1 cellular context compared by ENCODE assay signal in the genomic region with DNA sequence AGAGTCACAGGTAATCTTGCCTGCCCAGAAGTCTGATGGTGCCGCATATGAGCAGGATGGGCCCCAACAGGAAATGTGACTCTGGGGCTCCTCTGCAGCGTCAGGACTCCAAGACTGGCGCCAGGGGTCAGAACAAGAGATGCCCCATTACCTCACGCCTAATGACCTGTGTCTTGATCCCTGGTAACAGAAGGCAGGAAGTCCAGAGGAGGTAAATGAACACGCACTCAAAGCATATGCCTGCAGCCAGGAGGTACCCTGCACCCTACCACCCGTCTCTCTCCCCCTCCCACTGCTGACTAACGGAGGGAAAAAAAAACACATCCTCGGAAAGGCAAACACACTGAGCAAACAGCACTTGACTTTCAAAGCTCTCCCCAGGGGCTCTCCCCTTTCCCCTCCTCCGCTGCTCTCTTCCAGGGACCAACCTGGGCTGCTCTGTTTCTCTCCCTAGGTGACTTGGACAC.
TF ChIP-seq lines count a peak whose summit lies in the region.

No MANE protein-coding gene starts in this region.

TF ChIP-seq in GM23338, 12 proteins besides CTCF, POLR2A, EP300 and RAD21 (continued from another document):
- TF ChIP-seq, protein P1, sequence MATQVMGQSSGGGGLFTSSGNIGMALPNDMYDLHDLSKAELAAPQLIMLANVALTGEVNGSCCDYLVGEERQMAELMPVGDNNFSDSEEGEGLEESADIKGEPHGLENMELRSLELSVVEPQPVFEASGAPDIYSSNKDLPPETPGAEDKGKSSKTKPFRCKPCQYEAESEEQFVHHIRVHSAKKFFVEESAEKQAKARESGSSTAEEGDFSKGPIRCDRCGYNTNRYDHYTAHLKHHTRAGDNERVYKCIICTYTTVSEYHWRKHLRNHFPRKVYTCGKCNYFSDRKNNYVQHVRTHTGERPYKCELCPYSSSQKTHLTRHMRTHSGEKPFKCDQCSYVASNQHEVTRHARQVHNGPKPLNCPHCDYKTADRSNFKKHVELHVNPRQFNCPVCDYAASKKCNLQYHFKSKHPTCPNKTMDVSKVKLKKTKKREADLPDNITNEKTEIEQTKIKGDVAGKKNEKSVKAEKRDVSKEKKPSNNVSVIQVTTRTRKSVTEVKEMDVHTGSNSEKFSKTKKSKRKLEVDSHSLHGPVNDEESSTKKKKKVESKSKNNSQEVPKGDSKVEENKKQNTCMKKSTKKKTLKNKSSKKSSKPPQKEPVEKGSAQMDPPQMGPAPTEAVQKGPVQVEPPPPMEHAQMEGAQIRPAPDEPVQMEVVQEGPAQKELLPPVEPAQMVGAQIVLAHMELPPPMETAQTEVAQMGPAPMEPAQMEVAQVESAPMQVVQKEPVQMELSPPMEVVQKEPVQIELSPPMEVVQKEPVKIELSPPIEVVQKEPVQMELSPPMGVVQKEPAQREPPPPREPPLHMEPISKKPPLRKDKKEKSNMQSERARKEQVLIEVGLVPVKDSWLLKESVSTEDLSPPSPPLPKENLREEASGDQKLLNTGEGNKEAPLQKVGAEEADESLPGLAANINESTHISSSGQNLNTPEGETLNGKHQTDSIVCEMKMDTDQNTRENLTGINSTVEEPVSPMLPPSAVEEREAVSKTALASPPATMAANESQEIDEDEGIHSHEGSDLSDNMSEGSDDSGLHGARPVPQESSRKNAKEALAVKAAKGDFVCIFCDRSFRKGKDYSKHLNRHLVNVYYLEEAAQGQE (IDR thresholded peaks at IDR 0.05; ENCODE audit: unreplicated experiment) = no peak
- no peak for TF ChIP-seq EZH2phosphoT487 (IDR thresholded peaks at IDR 0.05; ENCODE audit: unreplicated experiment)
- TF ChIP-seq, protein P2, sequence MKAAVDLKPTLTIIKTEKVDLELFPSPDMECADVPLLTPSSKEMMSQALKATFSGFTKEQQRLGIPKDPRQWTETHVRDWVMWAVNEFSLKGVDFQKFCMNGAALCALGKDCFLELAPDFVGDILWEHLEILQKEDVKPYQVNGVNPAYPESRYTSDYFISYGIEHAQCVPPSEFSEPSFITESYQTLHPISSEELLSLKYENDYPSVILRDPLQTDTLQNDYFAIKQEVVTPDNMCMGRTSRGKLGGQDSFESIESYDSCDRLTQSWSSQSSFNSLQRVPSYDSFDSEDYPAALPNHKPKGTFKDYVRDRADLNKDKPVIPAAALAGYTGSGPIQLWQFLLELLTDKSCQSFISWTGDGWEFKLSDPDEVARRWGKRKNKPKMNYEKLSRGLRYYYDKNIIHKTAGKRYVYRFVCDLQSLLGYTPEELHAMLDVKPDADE (IDR thresholded peaks at IDR 0.05) = no peak
- TF ChIP-seq NANOG (IDR thresholded peaks at IDR 0.05; ENCODE audit: borderline replicate concordance) = no peak
- no peak for TF ChIP-seq POLR2AphosphoS5 (IDR thresholded peaks at IDR 0.05; ENCODE audit: low read depth)
- TF ChIP-seq EZH2 (IDR thresholded peaks at IDR 0.05; ENCODE audit: low read depth, unreplicated experiment) = no peak
TF ChIP-seq in GM23338: peak in this region for 0.
